In genomic region chr2:40101076-40101688, GRCh38 we compare ENCODE assay signal across 8 cellular contexts.
DNase-seq lines count a peak whose midpoint lies in the region; ATAC-seq and TF ChIP-seq lines count a peak whose summit lies in the region.
"Had no signal": no experiment of that assay in that cellular context is flagged by ENCODE, and none has a peak within 500 bp of the region (broad histone marks: within the 10 kb centered on the region; RNA-seq: fewer than 3 reads in every experiment).

No MANE protein-coding gene starts in this region.

- CTCF ChIA-PET in SK-N-SH (lab: Yijun Ruan, JAX) = interaction anchor here (0.8 to 1.2 kb wide), 3 partner anchors 9 to 1598 kb away, joined by 3 to 4 read pairs (median 3); no protein-coding TSS in a partner anchor

- H3K27ac ChIP-seq in SK-N-SH (ENCODE audit: low read depth in 2 of 2, low read length in 1 of 2) (peak overlapping the region in 1 of 2 experiments; percentile 85; a peak in 3 of 4 replicates), neural progenitor cell (no peak overlapping the region)

- TF ChIP-seq RAD21 in SK-N-SH (IDR thresholded peaks at IDR 0.05; ENCODE audit: low read length) = no peak

- H3K27ac Mint-ChIP-seq in neural progenitor cell = no peak overlapping the region
- H3K27ac Mint-ChIP-seq in nephron progenitor cell = no peak overlapping the region

- intact Hi-C loops in sciatic nerve (cut with DNase I) = no loop called here

- H3K27me3 Mint-ChIP-seq in neural progenitor cell (ENCODE audit: insufficient read depth, low read depth) (peaks cover 5% of the 10 kb centered on the region), nephron progenitor cell (ENCODE audit: low read depth, poor library complexity) (peaks cover 8% of the 10 kb centered on the region)

- no peaks in the 10 kb centered on the region for H3K36me3 ChIP-seq in SK-N-SH (replicated peaks in 1 of 2; ENCODE audit: control insufficient read depth in 1 of 2, insufficient read depth in 2 of 2, low read length in 1 of 2)
- no peaks in the 10 kb centered on the region for H3K36me3 ChIP-seq in neural progenitor cell

- POLR2A ChIA-PET in SK-N-SH (lab: Yijun Ruan, JAX) = no interaction called here

- H3K4me3 ChIP-seq in SK-N-SH (ENCODE audit: low read depth in 2 of 2, low read length in 1 of 2) (no peak overlapping the region), neural progenitor cell (no peak overlapping the region)

- no peaks in the 10 kb centered on the region for H3K9me3 ChIP-seq in SK-N-SH
- H3K9me3 ChIP-seq in neural progenitor cell (ENCODE audit: low read depth) = no peaks in the 10 kb centered on the region

- no peaks in the 10 kb centered on the region for H3K36me3 Mint-ChIP-seq in neural progenitor cell
- H3K36me3 Mint-ChIP-seq in nephron progenitor cell (ENCODE audit: low read depth) = no peaks in the 10 kb centered on the region

- 21% methylated on average over 1 of the region's 1 CpG for WGBS in SK-N-SH (ENCODE audit: low lambda C conversion rate)

- ATAC-seq in GM18909 (IDR thresholded peaks at IDR 0.05; ENCODE audit: poor library complexity, unreplicated experiment) (peak; percentile 59), HG03064 (IDR thresholded peaks at IDR 0.05; ENCODE audit: low read depth, unreplicated experiment) (peak; percentile 60), sciatic nerve (no peak)

- TF ChIP-seq CTCF in SK-N-SH (IDR thresholded peaks at IDR 0.05) (no peak), neural progenitor cell (IDR thresholded peaks at IDR 0.05) (no peak), nephron progenitor cell (IDR thresholded peaks at IDR 0.05) (no peak)

- H3K9ac ChIP-seq in SK-N-SH (peak overlapping the region; percentile 33), neural progenitor cell (no peak overlapping the region)

- H3K4me3 Mint-ChIP-seq in neural progenitor cell (no peak overlapping the region), nephron progenitor cell (no peak overlapping the region)

- H3K4me2 ChIP-seq in SK-N-SH = peak overlapping the region; percentile 1
- H3K4me2 ChIP-seq in neural progenitor cell = peak overlapping the region; percentile 33

- H3K9me3 Mint-ChIP-seq in neural progenitor cell (no peaks in the 10 kb centered on the region), nephron progenitor cell (no peaks in the 10 kb centered on the region)

- no peak for DNase-seq in SK-N-SH
- DNase-seq in neural progenitor cell (ENCODE audit: low spot score) = peak; percentile 48
- no peak for DNase-seq in NCI-H2196 treated with DMSO at 0.1 percent for 48 hours (lab: John Stamatoyannopoulos, UW; ENCODE audit: unreplicated experiment)
- DNase-seq in nephron progenitor cell = no peak
- no peak for DNase-seq in sciatic nerve (ENCODE audit: low spot score)
- DNase-seq: activated CD8-positive, alpha-beta memory T cell treated with anti-CD3 and anti-CD28 coated beads for 24 hours had no signal

- H3F3A ChIP-seq in SK-N-SH (replicated peaks; ENCODE audit: insufficient read depth) (peaks cover 51% of the 10 kb centered on the region), neural progenitor cell (ENCODE audit: low read depth) (peaks cover 11% of the 10 kb centered on the region)

- no peaks in the 10 kb centered on the region for H3K9me2 ChIP-seq in SK-N-SH

- no peaks in the 10 kb centered on the region for H3K79me2 ChIP-seq in SK-N-SH (ENCODE audit: insufficient read depth)
- no peaks in the 10 kb centered on the region for H3K79me2 ChIP-seq in neural progenitor cell (ENCODE audit: low read depth)

- H4K20me1 ChIP-seq in SK-N-SH (ENCODE audit: insufficient read depth) (no peaks in the 10 kb centered on the region), neural progenitor cell (ENCODE audit: low read depth) (no peaks in the 10 kb centered on the region)

- peaks cover 33% of the 10 kb centered on the region for H3K4me1 Mint-ChIP-seq in neural progenitor cell
- H3K4me1 Mint-ChIP-seq in nephron progenitor cell = peaks cover 10% of the 10 kb centered on the region

- TF ChIP-seq EP300 in SK-N-SH (IDR thresholded peaks at IDR 0.05; ENCODE audit: borderline replicate concordance in 1 of 2, low read depth in 1 of 2, low read length in 1 of 2) = 0 out of 4 replicates have a peak, but pooled peaks of 1 of the 2 experiments have one; percentile 8

- H2AFZ ChIP-seq in SK-N-SH (ENCODE audit: low read depth) (peak overlapping the region; percentile 7), neural progenitor cell (replicated peaks) (no peak overlapping the region)

- H3K4me1 ChIP-seq in SK-N-SH (ENCODE audit: control insufficient read depth in 1 of 2, insufficient read depth in 2 of 2, low read depth in 1 of 2, low read length in 1 of 2) (peaks cover 5 to 56% of the 10 kb centered on the region in 2 experiments), neural progenitor cell (peaks cover 38% of the 10 kb centered on the region)

- no peaks in the 10 kb centered on the region for H3K27me3 ChIP-seq in SK-N-SH (ENCODE audit: insufficient read depth)
- no peaks in the 10 kb centered on the region for H3K27me3 ChIP-seq in neural progenitor cell

TF ChIP-seq in SK-N-SH, 30 proteins besides CTCF, POLR2A, EP300 and RAD21:
- TF ChIP-seq TCF12 (IDR thresholded peaks at IDR 0.05) = peak; percentile 15; the same call in 1 of the 2 replicates
- TF ChIP-seq POLR2AphosphoS5 (IDR thresholded peaks at IDR 0.05; ENCODE audit: low read depth, low read length) = no peak
- TF ChIP-seq RFX5 (IDR thresholded peaks at IDR 0.05; ENCODE audit: low read length) = no peak
- TF ChIP-seq FOXM1 (IDR thresholded peaks at IDR 0.05; ENCODE audit: low read depth) = no peak
- no peak for TF ChIP-seq MXI1 (IDR thresholded peaks at IDR 0.05; ENCODE audit: low read depth, low read length)
- TF ChIP-seq RCOR1 (IDR thresholded peaks at IDR 0.05; ENCODE audit: low read length) = no peak
- no peak for TF ChIP-seq ELF1 (IDR thresholded peaks at IDR 0.05)
- TF ChIP-seq PBX3 (IDR thresholded peaks at IDR 0.05) = peak; percentile 31; the same call in 1 of the 2 replicates
- peak; percentile 28; the same call in 1 of the 2 replicates for TF ChIP-seq FOSL2 (IDR thresholded peaks at IDR 0.05; ENCODE audit: borderline replicate concordance, low read depth)
- TF ChIP-seq GATA2 (CRISPR knock-in tag; IDR thresholded peaks at IDR 0.05) = peak; percentile 56
- no peak for TF ChIP-seq REST (IDR thresholded peaks at IDR 0.05; ENCODE audit: low read depth, low read length)
- no peak for TF ChIP-seq MAX (IDR thresholded peaks at IDR 0.05; ENCODE audit: low read depth)
- no peak for TF ChIP-seq RXRA (IDR thresholded peaks at IDR 0.05; ENCODE audit: borderline replicate concordance, low read depth)
